13 cellular contexts compared by ENCODE assay signal in genomic region chr10:35781643-35782035, GRCh38.
DNase-seq lines count a peak whose midpoint lies in the region; ATAC-seq, FAIRE-seq and TF ChIP-seq lines count a peak whose summit lies in the region.
"Had no signal": no experiment of that assay in that cellular context is flagged by ENCODE, and none has a peak within 500 bp of the region (broad histone marks: within the 10 kb centered on the region; RNA-seq: fewer than 3 reads in every experiment).

No MANE protein-coding gene starts in this region.

- in situ Hi-C loops in K562 (cut with MboI), result loop anchor here (25.0 kb wide), 1 partner anchor 544 kb away; no protein-coding TSS in a partner anchor

- H3K9me3 ChIP-seq in K562 (replicated peaks; ENCODE audit: control insufficient read depth, insufficient read depth, low read depth, low read length), result no peaks in the 10 kb centered on the region
- H3K9me3 ChIP-seq: adrenal gland had no signal

- CTCF ChIA-PET in K562 (lab: Yijun Ruan, JAX; ENCODE audit: low intra/inter-chr PET ratio), result no interaction called here

- BruUV-seq in K562 (replicated peaks; lab: Mats Ljungman, UMichigan), result no TSS peak

- no peak for TF ChIP-seq EP300 in K562 (IDR thresholded peaks at IDR 0.05; ENCODE audit: low read length)

- TF ChIP-seq RAD21 in K562 (CRISPR knock-in tag; conservative IDR thresholded peaks at IDR 0.05 in 1 of 2, IDR thresholded peaks at IDR 0.05 in 1 of 2), result peak in 1 of 2 experiments; percentile 41; a peak in 1 of 4 replicates

- H3K27ac Mint-ChIP-seq in nephron (no peak overlapping the region), mesothelial cell of epicardium (no peak overlapping the region)

- H3K4me3 ChIP-seq in K562, result no peak overlapping the region
- H3K4me3 ChIP-seq: adrenal gland, esophagus squamous epithelium had no signal

- H3K9me1 ChIP-seq in K562 (ENCODE audit: control insufficient read depth, insufficient read depth, low read length), result no peaks in the 10 kb centered on the region

- DNase-seq in DMS53 (lab: John Stamatoyannopoulos, UW) (peak; percentile 10), DMS53 treated with DMSO at 0.1 percent for 48 hours (lab: John Stamatoyannopoulos, UW; ENCODE audit: unreplicated experiment) (no peak), K562 (ENCODE audit: extremely low read depth in 1 of 4, low spot score in 3 of 4) (peak; percentile 22 to 47 (median 28)), mesothelial cell of epicardium (ENCODE audit: low spot score in 2 of 2, unreplicated experiment in 2 of 2) (no peak), DMS153 treated with DMSO at 0.1 percent for 48 hours (lab: John Stamatoyannopoulos, UW; ENCODE audit: unreplicated experiment) (no peak), NCI-H2171 treated with DMSO at 0.1 percent for 48 hours (lab: John Stamatoyannopoulos, UW) (no peak)
- DNase-seq: activated CD4-positive, alpha-beta T cell treated with anti-CD3 and anti-CD28 coated beads, Interleukin-2, amount 50 U/mL, for 48 hours; adrenal gland; esophagus squamous epithelium; KG1 had no signal

- FAIRE-seq in K562 (lab: Jason Lieb, UNC), result no peak

- H3K36me3 ChIP-seq in K562 (ENCODE audit: control insufficient read depth, insufficient read depth, low read length), result no peaks in the 10 kb centered on the region
- H3K36me3 ChIP-seq: adrenal gland, esophagus squamous epithelium had no signal

- no peak overlapping the region for H3K4me2 ChIP-seq in K562 (ENCODE audit: insufficient read depth, low read length)

- H3K4me1 Mint-ChIP-seq in nephron, result peaks cover 36% of the 10 kb centered on the region
- H3K4me1 Mint-ChIP-seq in mesothelial cell of epicardium, result peaks cover 5% of the 10 kb centered on the region

- ATAC-seq in K562, result peak; percentile 51; the same call in 2 of the 3 replicates
- ATAC-seq: sciatic nerve had no signal

- H3K27me3 ChIP-seq in K562 (ENCODE audit: control insufficient read depth in 2 of 2, insufficient read depth in 2 of 2, low read length in 2 of 2), result no peaks in the 10 kb centered on the region
- H3K27me3 ChIP-seq: adrenal gland had no signal

- POLR2A ChIA-PET in K562 (lab: Yijun Ruan, JAX), result interaction anchor here (0.6 to 0.7 kb wide), 2 partner anchors 11 to 559 kb away, joined by 3 read pairs; no protein-coding TSS in a partner anchor

- H3K79me2 ChIP-seq in K562 (ENCODE audit: control insufficient read depth, insufficient read depth, low read length), result no peaks in the 10 kb centered on the region

- no peaks in the 10 kb centered on the region for H3K4me1 ChIP-seq in K562 (replicated peaks in 1 of 2; ENCODE audit: control insufficient read depth in 2 of 2, insufficient read depth in 2 of 2, low read length in 2 of 2)
- H3K4me1 ChIP-seq: adrenal gland, esophagus squamous epithelium had no signal

- intact Hi-C loops in K562 (cut with micrococcal nuclease), result no loop called here

- H3K9me3 Mint-ChIP-seq in nephron (peaks cover 7% of the 10 kb centered on the region), mesothelial cell of epicardium (peaks cover 10% of the 10 kb centered on the region)

- no peak overlapping the region for H3K9ac ChIP-seq in K562 (ENCODE audit: insufficient read depth in 1 of 2, low read depth in 2 of 2, low read length in 2 of 2)

- no peak overlapping the region for H2AFZ ChIP-seq in K562 (ENCODE audit: low read depth, low read length)

- H3K27ac ChIP-seq in K562 (ENCODE audit: extremely low read depth, low read depth, low read length), result no peak overlapping the region
- H3K27ac ChIP-seq: adrenal gland, esophagus squamous epithelium had no signal

- H3K27me3 Mint-ChIP-seq in nephron (ENCODE audit: low read depth) (no peaks in the 10 kb centered on the region), mesothelial cell of epicardium (ENCODE audit: low read depth) (peaks cover 7% of the 10 kb centered on the region)

- H4K20me1 ChIP-seq in K562 (replicated peaks; ENCODE audit: control insufficient read depth, insufficient read depth, low read length), result no peaks in the 10 kb centered on the region

- no peak for TF ChIP-seq POLR2A in K562 (conservative IDR thresholded peaks at IDR 0.05)

- H3K36me3 Mint-ChIP-seq in nephron (ENCODE audit: low read depth), result no peaks in the 10 kb centered on the region
- H3K36me3 Mint-ChIP-seq in mesothelial cell of epicardium, result no peaks in the 10 kb centered on the region

- H3K4me3 Mint-ChIP-seq in nephron (no peak overlapping the region), mesothelial cell of epicardium (no peak overlapping the region)

- 0% methylated on average over 5 of the region's 5 CpGs for WGBS in K562 (ENCODE audit: insufficient coverage, low coverage, missing lambda C conversion rate)

- TF ChIP-seq CTCF in LNCAP (IDR thresholded peaks at IDR 0.05) (peak; percentile 23; the same call in 1 of the 2 replicates), K562 (IDR thresholded peaks at IDR 0.05 in 2 of 3, conservative IDR thresholded peaks at IDR 0.05 in 1 of 3; ENCODE audit: insufficient read depth in 2 of 3, low read depth in 1 of 3, low read length in 3 of 3) (peak; percentile 20 to 45 (median 33); a peak in 4 of 6 replicates), nephron (IDR thresholded peaks at IDR 0.05; ENCODE audit: unreplicated experiment in 3 of 3) (peak; percentile 15 to 24 (median 19)), mesothelial cell of epicardium (IDR thresholded peaks at IDR 0.05; ENCODE audit: unreplicated experiment) (no peak)

TF ChIP-seq in K562, 482 proteins besides CTCF, POLR2A, EP300 and RAD21:
- TF ChIP-seq SRF (CRISPR knock-in tag; IDR thresholded peaks at IDR 0.05) (no peak), SNIP1 (IDR thresholded peaks at IDR 0.05; ENCODE audit: low read depth) (no peak), NONO (IDR thresholded peaks at IDR 0.05; ENCODE audit: low read depth in 2 of 2, low read length in 1 of 2) (no peak), ZNF23 (CRISPR knock-in tag; IDR thresholded peaks at IDR 0.05) (no peak), ZFP1 (CRISPR knock-in tag; IDR thresholded peaks at IDR 0.05) (no peak), SMC3 (conservative IDR thresholded peaks at IDR 0.05; ENCODE audit: insufficient read depth, low read depth, low read length) (0 out of 2 replicates have a peak, but pooled peaks have one; percentile 44), NFIC (IDR thresholded peaks at IDR 0.05) (peak; percentile 37; the same call in 1 of the 2 replicates), KLF6 (CRISPR knock-in tag; IDR thresholded peaks at IDR 0.05; ENCODE audit: borderline replicate concordance) (no peak), TFAM (CRISPR knock-in tag; conservative IDR thresholded peaks at IDR 0.05) (no peak)

Comparison
In these comparisons a context has a peak if more than half of its experiments do, and no peak if none do; other contexts are left out.
1. DNase-seq: peak in DMS53 (single experiment) and K562 (4 of 4); none in DMS53 treated with DMSO at 0.1 percent for 48 hours (single experiment), mesothelial cell of epicardium (0 of 2), DMS153 treated with DMSO at 0.1 percent for 48 hours (single experiment) and NCI-H2171 treated with DMSO at 0.1 percent for 48 hours (single experiment).